10 cellular contexts compared by ENCODE assay signal in the genomic region with DNA sequence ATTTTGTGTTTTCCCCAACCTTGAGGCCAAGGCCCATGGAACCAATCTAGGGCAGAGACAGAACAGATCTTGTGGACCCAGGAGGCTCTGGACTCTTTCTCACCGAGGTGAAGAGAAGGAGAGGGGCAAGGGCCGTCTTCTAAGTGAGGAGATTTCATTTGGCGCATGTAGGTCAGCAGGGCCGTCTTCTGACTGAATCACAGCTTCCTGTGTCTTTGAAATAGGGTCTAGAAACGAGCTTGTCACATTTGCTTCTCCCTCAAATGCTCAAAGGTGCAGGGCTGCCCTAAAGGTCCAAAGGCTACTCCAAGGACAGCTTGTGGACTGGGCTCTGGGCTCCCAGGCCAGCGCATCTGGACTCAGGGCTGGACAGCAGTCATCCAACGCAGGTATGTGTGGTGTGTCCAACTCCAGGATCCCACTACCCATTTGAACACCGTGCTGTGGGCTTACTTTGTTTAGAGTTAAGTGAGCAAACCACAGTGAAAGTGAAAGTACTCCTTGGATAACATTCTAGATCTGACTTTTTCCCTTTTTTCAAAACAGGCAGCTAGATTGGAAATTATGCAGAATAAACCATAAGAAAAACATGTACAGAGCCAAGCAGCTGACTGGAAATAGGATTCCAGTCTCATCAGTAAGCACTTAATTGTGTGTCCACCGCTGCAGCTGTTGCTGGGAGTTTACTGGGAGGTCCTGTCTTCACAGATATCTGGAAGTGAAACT.
DNase-seq lines count a peak whose midpoint lies in the region; ATAC-seq and TF ChIP-seq lines count a peak whose summit lies in the region.
"Had no signal": no experiment of that assay in that cellular context is flagged by ENCODE, and none has a peak within 500 bp of the region (broad histone marks: within the 10 kb centered on the region; RNA-seq: fewer than 3 reads in every experiment).

No MANE protein-coding gene starts in this region.

- no peak for TF ChIP-seq CTCF in transverse colon (IDR thresholded peaks at IDR 0.05)

- H3K4me3 Mint-ChIP-seq in activated naive CD4-positive, alpha-beta T cell treated with anti-CD3 and anti-CD28 coated beads for 36 hours, result no peak overlapping the region
- H3K4me3 Mint-ChIP-seq in activated naive CD8-positive, alpha-beta T cell treated with anti-CD3 and anti-CD28 coated beads, Interleukin-2, amount 50 U/mL, for 24 hours, result no peak overlapping the region

- H3K27me3 ChIP-seq in transverse colon, result no peaks in the 10 kb centered on the region
- H3K27me3 ChIP-seq: body of pancreas had no signal

- H3K4me1 ChIP-seq in transverse colon, result peaks cover 0 to 21% (median 4%) of the 10 kb centered on the region in 4 donors
- H3K4me1 ChIP-seq: body of pancreas had no signal

- ATAC-seq in activated naive CD8-positive, alpha-beta T cell treated with anti-CD3 and anti-CD28 coated beads, Interleukin-2, amount 50 U/mL, for 24 hours, result peak; percentile 55
- no peak for ATAC-seq in GM21619 (IDR thresholded peaks at IDR 0.05; ENCODE audit: unreplicated experiment)
- ATAC-seq: body of pancreas had no signal

- H3K36me3 Mint-ChIP-seq in activated naive CD4-positive, alpha-beta T cell treated with anti-CD3 and anti-CD28 coated beads for 36 hours (ENCODE audit: low read depth), result no peaks in the 10 kb centered on the region
- no peaks in the 10 kb centered on the region for H3K36me3 Mint-ChIP-seq in activated naive CD8-positive, alpha-beta T cell treated with anti-CD3 and anti-CD28 coated beads, Interleukin-2, amount 50 U/mL, for 24 hours (ENCODE audit: low read depth)

- H3K27ac Mint-ChIP-seq in activated naive CD4-positive, alpha-beta T cell treated with anti-CD3 and anti-CD28 coated beads for 36 hours, result peak overlapping the region; percentile 22
- peak overlapping the region; percentile 61 for H3K27ac Mint-ChIP-seq in activated naive CD8-positive, alpha-beta T cell treated with anti-CD3 and anti-CD28 coated beads, Interleukin-2, amount 50 U/mL, for 24 hours

- no peak for TF ChIP-seq POLR2A in transverse colon (IDR thresholded peaks at IDR 0.05)

- in situ Hi-C loops in transverse colon (cut with MboI; ENCODE audit: low pct_ligation_motif_present in 1 of 4, low pct_unique_long_range_greater_than_20kb in 1 of 4, low sequenced_read_pairs in 3 of 4), result no loop called here

- no peak for DNase-seq in activated naive CD4-positive, alpha-beta T cell treated with anti-CD3 and anti-CD28 coated beads for 36 hours
- no peak for DNase-seq in activated naive CD4-positive, alpha-beta T cell treated with anti-CD3 and anti-CD28 coated beads, Interleukin-2, amount 50 U/mL, for 16 hours
- DNase-seq in activated naive CD8-positive, alpha-beta T cell treated with anti-CD3 and anti-CD28 coated beads, Interleukin-2, amount 50 U/mL, for 24 hours, result no peak
- DNase-seq in medulla oblongata (ENCODE audit: extremely low spot score), result peak; percentile 18
- no peak for DNase-seq in transverse colon
- no peak for DNase-seq in D341Med (ENCODE audit: low spot score)
- no peak for DNase-seq in cerebellum (ENCODE audit: low spot score)
- DNase-seq: body of pancreas, C1 segment of cervical spinal cord had no signal

- intact Hi-C loops in activated naive CD4-positive, alpha-beta T cell treated with anti-CD3 and anti-CD28 coated beads for 36 hours (cut with micrococcal nuclease), result no loop called here
- intact Hi-C loops in transverse colon (cut with DNase I; ENCODE audit: low total_unique reads), result no loop called here

- no peaks in the 10 kb centered on the region for H3K36me3 ChIP-seq in transverse colon

- no peaks in the 10 kb centered on the region for H3K9me3 Mint-ChIP-seq in activated naive CD4-positive, alpha-beta T cell treated with anti-CD3 and anti-CD28 coated beads for 36 hours
- no peaks in the 10 kb centered on the region for H3K9me3 Mint-ChIP-seq in activated naive CD8-positive, alpha-beta T cell treated with anti-CD3 and anti-CD28 coated beads, Interleukin-2, amount 50 U/mL, for 24 hours

- H3K27ac ChIP-seq in transverse colon, result peak overlapping the region; percentile 0 to 33 (median 10)
- H3K27ac ChIP-seq: body of pancreas had no signal

- H3K27me3 Mint-ChIP-seq in activated naive CD4-positive, alpha-beta T cell treated with anti-CD3 and anti-CD28 coated beads for 36 hours (ENCODE audit: low read depth), result no peaks in the 10 kb centered on the region
- H3K27me3 Mint-ChIP-seq in activated naive CD8-positive, alpha-beta T cell treated with anti-CD3 and anti-CD28 coated beads, Interleukin-2, amount 50 U/mL, for 24 hours, result peaks cover 2% of the 10 kb centered on the region

- H3K9me3 ChIP-seq in transverse colon, result no peaks in the 10 kb centered on the region
- H3K9me3 ChIP-seq: body of pancreas had no signal

- 59% methylated on average over 9 of the region's 9 CpGs; no CpG with 5 or more reads in 1 of the 2 donors for WGBS in transverse colon (ENCODE audit: low coverage in 1 of 2), 2 donors

- no peak for TF ChIP-seq EP300 in transverse colon (IDR thresholded peaks at IDR 0.05; ENCODE audit: low read depth)

- CTCF ChIA-PET in activated naive CD4-positive, alpha-beta T cell treated with anti-CD3 and anti-CD28 coated beads for 36 hours (lab: Charles Lee), result interaction anchor here (0.5 to 1.4 kb wide), 3 partner anchors 140 to 1611 kb away, joined by 3 to 5 read pairs (median 5); no protein-coding TSS in a partner anchor

- H3K4me1 Mint-ChIP-seq in activated naive CD4-positive, alpha-beta T cell treated with anti-CD3 and anti-CD28 coated beads for 36 hours (ENCODE audit: low read depth), result peaks cover 20% of the 10 kb centered on the region
- H3K4me1 Mint-ChIP-seq in activated naive CD8-positive, alpha-beta T cell treated with anti-CD3 and anti-CD28 coated beads, Interleukin-2, amount 50 U/mL, for 24 hours, result peaks cover 17% of the 10 kb centered on the region

- no peak overlapping the region for H3K4me3 ChIP-seq in transverse colon
- H3K4me3 ChIP-seq: body of pancreas had no signal
